In the genomic region with DNA sequence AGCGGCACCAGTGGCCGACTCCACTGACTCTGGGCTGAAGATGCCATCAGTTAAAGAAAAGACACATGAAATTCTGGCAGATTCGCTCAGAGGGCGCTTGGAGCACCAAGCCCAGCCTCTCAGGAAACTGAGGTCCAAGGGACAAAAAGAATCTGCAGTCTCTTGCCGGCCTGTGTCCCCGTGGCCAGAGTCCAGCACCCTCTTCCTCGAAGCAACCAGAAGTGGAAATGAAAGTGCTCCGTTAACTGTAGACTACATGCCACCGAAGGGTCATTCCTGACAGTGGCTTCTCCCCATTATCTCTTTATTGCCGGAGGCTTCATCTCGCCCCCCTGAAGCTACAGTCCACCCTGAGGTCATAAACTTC, we compare ENCODE assay signal across 9 cellular contexts. TPM values are rescaled to one million over a fixed set of nuclear protein-coding genes. Genes with fewer than 3 reads are reported as not detected.
A peak's percentile ranks its signal among the peaks of the same experiment; 100 is the strongest.
DNase-seq lines count a peak whose midpoint lies in the region; ATAC-seq and TF ChIP-seq lines count a peak whose summit lies in the region.
"Had no signal": no experiment of that assay in that cellular context is flagged by ENCODE, and none has a peak within 500 bp of the region (broad histone marks: within the 10 kb centered on the region; RNA-seq: fewer than 3 reads in every experiment).

No MANE protein-coding gene starts in this region.

- TF ChIP-seq CTCF in vagina (IDR thresholded peaks at IDR 0.05): no peak
- no peak for TF ChIP-seq CTCF in natural killer cell (IDR thresholded peaks at IDR 0.05)

- H3K4me3 Mint-ChIP-seq in natural killer cell: no peak overlapping the region

- H3K79me1 ChIP-seq in neuronal stem cell (ENCODE audit: low read depth, low read length): no peaks in the 10 kb centered on the region

- H3K4ac ChIP-seq in neuronal stem cell (ENCODE audit: low read length): no peak overlapping the region

- H3K27ac Mint-ChIP-seq in natural killer cell: no peak overlapping the region

- peak overlapping the region in 1 of 2 donors; percentile 72 for H3K4me3 ChIP-seq in neuronal stem cell (ENCODE audit: low read length in 2 of 2)
- H3K4me3 ChIP-seq in vagina: peak overlapping the region; percentile 61 to 91
- H3K4me3 ChIP-seq in HAP-1: no peak overlapping the region

- no peak overlapping the region for H2BK15ac ChIP-seq in neuronal stem cell (ENCODE audit: low read length)

- H3K4me1 ChIP-seq in neuronal stem cell (ENCODE audit: control insufficient read depth in 2 of 2, insufficient read depth in 1 of 2, low read depth in 1 of 2, low read length in 2 of 2) (peaks cover 5 to 19% of the 10 kb centered on the region in 2 donors), vagina (peaks cover 31% of the 10 kb centered on the region), HAP-1 (no peaks in the 10 kb centered on the region)

- DNase-seq in Right ventricle myocardium superior (peak; percentile 57), cardiac septum (ENCODE audit: low spot score) (no peak), globus pallidus (ENCODE audit: low spot score) (peak; percentile 55), neuronal stem cell (ENCODE audit: low spot score) (no peak), vagina (ENCODE audit: extremely low spot score in 2 of 2) (no peak), natural killer cell (no peak), HAP-1 (ENCODE audit: low spot score in 2 of 2) (no peak)

- no peaks in the 10 kb centered on the region for H3K36me3 ChIP-seq in neuronal stem cell (replicated peaks in 1 of 2; ENCODE audit: control insufficient read depth in 2 of 2, insufficient read depth in 2 of 2, low read length in 2 of 2)
- H3K36me3 ChIP-seq in vagina: no peaks in the 10 kb centered on the region
- no peaks in the 10 kb centered on the region for H3K36me3 ChIP-seq in HAP-1 (replicated peaks)

- peaks cover 43 to 57% of the 10 kb centered on the region in 2 donors for H3K27me3 Mint-ChIP-seq in natural killer cell (ENCODE audit: low read depth in 2 of 2)

- no peak overlapping the region for H4K8ac ChIP-seq in neuronal stem cell (ENCODE audit: low read depth, low read length)

- intact Hi-C loops in Right ventricle myocardium superior (cut with DNase I): no loop called here
- intact Hi-C loops in cardiac septum (cut with DNase I): no loop called here
- intact Hi-C loops in vagina (cut with DNase I): loop anchor here (5.0 kb wide), 2 partner anchors 58 to 102 kb away; no protein-coding TSS in a partner anchor
- intact Hi-C loops in natural killer cell (cut with micrococcal nuclease): no loop called here

- H4K91ac ChIP-seq in neuronal stem cell (ENCODE audit: low read depth, low read length, poor library complexity): no peak overlapping the region

- in situ Hi-C loops in HAP-1 (cut with MboI; ENCODE audit: low sequenced_read_pairs): no loop called here

- no peak overlapping the region for H2AK5ac ChIP-seq in neuronal stem cell (ENCODE audit: low read depth, low read length)

- H3K18ac ChIP-seq in neuronal stem cell (ENCODE audit: low read length): peak overlapping the region; percentile 27

- no peaks in the 10 kb centered on the region for H3K9me3 Mint-ChIP-seq in natural killer cell

- no peak overlapping the region for H2BK120ac ChIP-seq in neuronal stem cell (ENCODE audit: low read depth, low read length)

- TF ChIP-seq POLR2A in vagina (IDR thresholded peaks at IDR 0.05): no peak

- ATAC-seq in Right ventricle myocardium superior (ENCODE audit: poor library complexity) (peak; percentile 24), natural killer cell (no peak), HG03025 (IDR thresholded peaks at IDR 0.05; ENCODE audit: low FRiP score, unreplicated experiment) (no peak)

- no peak overlapping the region for H2BK5ac ChIP-seq in neuronal stem cell (ENCODE audit: low read length)

- no peak overlapping the region for H3K27ac ChIP-seq in neuronal stem cell (replicated peaks; ENCODE audit: low read length)
- H3K27ac ChIP-seq in vagina: peak overlapping the region; percentile 86

- H2AFZ ChIP-seq in neuronal stem cell (ENCODE audit: low read length): peak overlapping the region; percentile 96

- no peaks in the 10 kb centered on the region for H3K4me1 Mint-ChIP-seq in natural killer cell

- H3K14ac ChIP-seq in neuronal stem cell (ENCODE audit: low read length): no peak overlapping the region

- H3K27me3 ChIP-seq in neuronal stem cell (ENCODE audit: control insufficient read depth in 3 of 3, insufficient read depth in 3 of 3, low read depth in 1 of 3, low read length in 3 of 3) (peaks cover 8 to 58% (median 17%) of the 10 kb centered on the region in 3 experiments), vagina (no peaks in the 10 kb centered on the region), HAP-1 (ENCODE audit: low read depth) (peaks cover 26% of the 10 kb centered on the region)

- no peak overlapping the region for H3K23ac ChIP-seq in neuronal stem cell (ENCODE audit: low read depth, low read length, poor library complexity)

- peak overlapping the region; percentile 36 for H3K4me2 ChIP-seq in neuronal stem cell (ENCODE audit: insufficient read depth, low read length, poor library complexity, severe bottlenecking)

- H3K9ac ChIP-seq in neuronal stem cell (ENCODE audit: low read depth, low read length, poor library complexity): no peak overlapping the region

- H2BK12ac ChIP-seq in neuronal stem cell (ENCODE audit: low read length): no peak overlapping the region

- peaks cover 3 to 6% of the 10 kb centered on the region in 2 donors for H3K9me3 ChIP-seq in neuronal stem cell (replicated peaks in 1 of 2; ENCODE audit: control insufficient read depth in 2 of 2, insufficient read depth in 1 of 2, low read depth in 1 of 2, low read length in 2 of 2)
- no peaks in the 10 kb centered on the region for H3K9me3 ChIP-seq in vagina
- no peaks in the 10 kb centered on the region for H3K9me3 ChIP-seq in HAP-1

- H3K36me3 Mint-ChIP-seq in natural killer cell: no peaks in the 10 kb centered on the region

- WGBS in neuronal stem cell (ENCODE audit: extremely low coverage in 2 of 2, insufficient read length in 2 of 2, insufficient replicate concordance in 1 of 2), 2 donors: no CpG with 5 or more reads among the region's 11 CpGs

RNA-seq across cellular contexts. Expression of a gene that starts 1.0 kb away (rescaled TPM):
- total RNA-seq in Right ventricle myocardium superior: 3.0 TPM
- 5.4 TPM for total RNA-seq in cardiac septum
- polyA plus RNA-seq in neuronal stem cell (2013, experiment 1 of 2): 0.42 TPM
- 0.43 TPM for polyA plus RNA-seq in neuronal stem cell (2013, experiment 2 of 2)
- total RNA-seq in vagina: 27.0 TPM
- 10 to 100 TPM in 1 of 3 donors, 1 to 10 TPM in 2; 1.9 to 11.9 (median 8.7) TPM for total RNA-seq in natural killer cell
- total RNA-seq: activated CD8-positive, alpha-beta memory T cell treated with anti-CD3 and anti-CD28 coated beads for 36 hours had no signal

Comparison
In these comparisons a context has a peak if more than half of its experiments do, and no peak if none do; other contexts are left out.
1. DNase-seq: peak in Right ventricle myocardium superior (single experiment) and globus pallidus (single experiment); none in cardiac septum (single experiment), neuronal stem cell (single experiment), vagina (0 of 2), natural killer cell (single experiment) and HAP-1 (0 of 2).